Comparison of ENCODE assay signal across 8 cellular contexts in the genomic region with DNA sequence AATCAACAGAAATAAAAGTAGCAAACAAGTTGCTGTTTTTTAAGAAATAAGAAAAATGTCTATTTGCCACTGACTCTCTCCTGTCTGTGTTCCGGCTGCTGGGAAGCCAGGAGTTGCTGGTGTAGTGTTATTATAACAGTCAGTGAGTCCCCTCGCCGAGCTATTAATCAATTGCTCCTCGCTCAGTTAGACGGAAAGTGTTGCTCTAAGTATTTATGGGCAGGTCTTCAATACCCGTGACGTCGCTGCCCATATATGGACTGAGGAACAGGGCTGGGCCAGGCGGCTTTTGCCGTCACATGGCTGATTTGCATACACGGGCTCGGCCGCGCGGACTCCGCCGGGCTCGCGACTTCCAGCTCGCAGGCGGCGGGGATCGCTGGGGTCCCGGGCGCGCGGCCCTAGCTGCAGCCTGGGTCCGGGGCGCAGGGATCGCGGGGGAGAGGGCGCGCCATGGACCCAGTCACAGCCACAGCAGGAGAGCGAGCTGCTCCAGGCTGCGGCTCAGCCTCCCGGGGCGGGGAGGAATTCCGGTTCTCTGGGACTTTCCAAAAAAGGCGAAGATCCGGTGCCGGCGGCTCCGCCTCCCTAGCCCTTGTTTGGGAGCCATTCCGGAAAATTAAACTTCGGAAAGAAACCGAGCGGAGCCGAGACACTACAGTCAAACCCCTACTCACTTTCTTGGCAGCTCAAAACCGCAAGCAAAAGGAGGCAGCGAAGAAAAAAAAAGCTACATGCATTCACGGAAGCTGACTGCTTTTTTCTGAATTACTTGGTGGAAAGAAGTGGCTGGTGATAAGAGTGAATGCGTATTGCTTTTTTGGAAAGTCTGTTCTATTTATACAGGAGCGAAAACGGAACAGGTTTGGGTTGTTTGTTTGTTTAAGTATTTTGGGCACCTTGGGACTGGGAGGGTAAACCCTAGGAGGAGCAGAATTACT. TPM values are rescaled to one million over a fixed set of nuclear protein-coding genes. Genes with fewer than 3 reads are reported as not detected.
DNase-seq lines count a peak whose midpoint lies in the region; ATAC-seq, FAIRE-seq and TF ChIP-seq lines count a peak whose summit lies in the region.

Gene EGR2 (minus strand): TSS at position 188 of the 941 bp plus-strand sequence. CDS start 337 bp downstream, outside the sequence.

- peak within 1 kb of the TSS; percentile 92 for H3K4me3 Mint-ChIP-seq in astrocyte (ENCODE audit: unreplicated experiment)

- ATAC-seq in HG02870 (IDR thresholded peaks at IDR 0.05; ENCODE audit: unreplicated experiment) (peak; percentile 77), right cardiac atrium (peak; percentile 91 to 95)

- peaks cover 25% of the 10 kb centered on the region for H4K20me1 ChIP-seq in astrocyte (ENCODE audit: insufficient read depth, low read length)

- intact Hi-C loops in right cardiac atrium (cut with DNase I): loop anchor here (5.0 to 10.0 kb wide), 5 partner anchors 54 to 898 kb away; no protein-coding TSS in a partner anchor
- intact Hi-C loops in vagina (cut with DNase I): no loop called here

- H2AFZ ChIP-seq in astrocyte (ENCODE audit: low read depth, low read length): peak within 1 kb of the TSS; percentile 85

- TF ChIP-seq CTCF in GM13977 (IDR thresholded peaks at IDR 0.05; ENCODE audit: extremely low read depth, insufficient read depth, missing control alignments) (no peak), astrocyte (IDR thresholded peaks at IDR 0.05; ENCODE audit: insufficient read depth, low read depth, low read length) (no peak), vagina (IDR thresholded peaks at IDR 0.05) (no peak)

- peak within 1 kb of the TSS; percentile 51 for H3K27ac ChIP-seq in astrocyte (ENCODE audit: low read depth, low read length)
- H3K27ac ChIP-seq in right cardiac atrium (ENCODE audit: low read length): peak within 1 kb of the TSS; percentile 71
- peak within 1 kb of the TSS; percentile 78 for H3K27ac ChIP-seq in vagina

- in situ Hi-C loops in GM13977 (cut with MboI; ENCODE audit: low pct_unique_long_range_greater_than_20kb, low sequenced_read_pairs, unreplicated experiment): no loop called here

- H3K9ac ChIP-seq in astrocyte (ENCODE audit: low read length): peak within 1 kb of the TSS; percentile 78

- peaks cover 25% of the 10 kb centered on the region for H3K4me1 ChIP-seq in astrocyte (ENCODE audit: insufficient read depth, low read length)
- H3K4me1 ChIP-seq in right cardiac atrium (ENCODE audit: control insufficient read depth, insufficient read depth, low read length): peaks cover 1% of the 10 kb centered on the region
- H3K4me1 ChIP-seq in vagina: peaks cover 40% of the 10 kb centered on the region

- WGBS in right cardiac atrium: under 1% methylated on average over 54 of the region's 54 CpGs

- no peak for TF ChIP-seq POLR2A in vagina (IDR thresholded peaks at IDR 0.05)

- H3K36me3 ChIP-seq in astrocyte (ENCODE audit: insufficient read depth, low read length): no peaks in the 10 kb centered on the region
- no peaks in the 10 kb centered on the region for H3K36me3 ChIP-seq in vagina

- no peaks in the 10 kb centered on the region for H3K79me2 ChIP-seq in astrocyte (ENCODE audit: insufficient read depth, low read length)

- FAIRE-seq in astrocyte (lab: Jason Lieb, UNC): peak; percentile 62

- H3K27me3 ChIP-seq in astrocyte (ENCODE audit: insufficient read depth, low read length) (peaks cover 46% of the 10 kb centered on the region), right cardiac atrium (ENCODE audit: control insufficient read depth, insufficient read depth) (no peaks in the 10 kb centered on the region), vagina (no peaks in the 10 kb centered on the region)

- H3K4me2 ChIP-seq in astrocyte (ENCODE audit: low read length): peak within 1 kb of the TSS; percentile 99

- peak within 1 kb of the TSS; percentile 97 for H3K27ac Mint-ChIP-seq in astrocyte (ENCODE audit: unreplicated experiment)

- H3K27me3 Mint-ChIP-seq in astrocyte (ENCODE audit: low read depth, unreplicated experiment): peaks cover 33% of the 10 kb centered on the region

- peaks cover 24% of the 10 kb centered on the region for H3K4me1 Mint-ChIP-seq in astrocyte (ENCODE audit: low read depth, unreplicated experiment)

- H3K9me3 ChIP-seq in astrocyte (ENCODE audit: insufficient read depth, low read depth, low read length) (no peaks in the 10 kb centered on the region), right cardiac atrium (ENCODE audit: control insufficient read depth, low read length) (no peaks in the 10 kb centered on the region), vagina (no peaks in the 10 kb centered on the region)

- H3K9me3 Mint-ChIP-seq in astrocyte (ENCODE audit: unreplicated experiment): no peaks in the 10 kb centered on the region

- DNase-seq in GM13977 (ENCODE audit: low spot score): peak; percentile 98
- DNase-seq in NCI-H146 treated with DMSO at 0.1 percent for 48 hours (lab: John Stamatoyannopoulos, UW; ENCODE audit: unreplicated experiment): peak; percentile 72
- DNase-seq in T-helper 22 cell (ENCODE audit: low read depth): peak; percentile 90
- peak; percentile 98 for DNase-seq in astrocyte (ENCODE audit: low read depth)
- peak; percentile 92 to 97 (median 96) for DNase-seq in right cardiac atrium
- peak; percentile 95 for DNase-seq in putamen (ENCODE audit: low spot score)
- peak in 1 of 2 donors; percentile 98 for DNase-seq in vagina (ENCODE audit: extremely low spot score in 2 of 2)

- H3K36me3 Mint-ChIP-seq in astrocyte (ENCODE audit: low read depth, unreplicated experiment): peaks cover 12% of the 10 kb centered on the region

- H3K4me3 ChIP-seq in astrocyte (ENCODE audit: insufficient read depth, low read depth, low read length): peak within 1 kb of the TSS; percentile 89
- H3K4me3 ChIP-seq in right cardiac atrium (ENCODE audit: low read length): peak within 1 kb of the TSS; percentile 96
- H3K4me3 ChIP-seq in vagina: peak within 1 kb of the TSS; percentile 53 to 91

RNA-seq across cellular contexts. Expression of gene EGR2, which starts in this region (rescaled TPM):
- total RNA-seq in astrocyte: 12.1 and 22.9 TPM in 2 replicates
- 1 to 10 TPM in 3 of 4 donors, under 1 TPM in 1; 0.54 to 4.7 (median 1.6) TPM for total RNA-seq in right cardiac atrium
- polyA plus RNA-seq in right cardiac atrium: 13.7 TPM
- total RNA-seq in vagina: 3.2 TPM
